ENCODE assay signal across 8 cellular contexts in the genomic region with DNA sequence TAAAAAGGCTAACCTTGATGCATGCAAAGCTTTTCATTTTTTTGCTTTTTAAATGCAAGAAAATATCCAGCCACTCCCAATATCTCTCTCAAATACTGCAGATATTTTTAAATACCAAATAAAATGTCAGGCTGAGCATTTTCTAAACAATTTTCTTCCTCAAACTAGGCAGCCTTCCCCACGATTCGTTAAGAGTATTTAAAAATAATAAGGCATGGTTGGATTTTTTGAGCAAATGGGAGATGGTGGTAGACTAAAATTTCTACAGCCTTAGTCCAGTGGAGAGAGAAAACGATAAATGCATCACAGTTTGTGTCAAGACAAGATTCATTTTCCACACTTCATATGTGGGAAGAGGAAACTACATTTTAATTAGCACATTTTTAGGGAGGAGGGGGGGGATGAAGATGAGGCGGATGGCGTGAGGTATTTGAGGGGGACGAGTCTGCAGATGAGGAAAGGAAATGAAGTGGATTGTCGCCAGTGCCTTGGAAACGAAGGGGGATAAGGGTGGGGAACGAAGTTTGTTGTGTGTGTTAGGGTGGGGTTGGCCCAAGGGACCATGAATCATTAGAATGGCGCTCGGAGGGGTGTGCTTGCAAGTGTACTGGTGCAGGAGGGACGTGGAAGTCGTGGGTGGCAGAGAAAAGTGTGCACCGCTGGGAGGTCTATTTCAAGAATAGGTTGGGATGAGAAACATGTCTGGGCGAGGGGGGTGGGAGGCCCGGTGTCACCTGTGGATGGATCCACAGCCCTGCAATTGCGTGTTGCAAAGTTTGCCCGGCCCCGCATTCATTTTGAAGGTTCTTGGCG. TPM values are rescaled to one million over a fixed set of nuclear protein-coding genes. Genes with fewer than 3 reads are reported as not detected.
DNase-seq lines count a peak whose midpoint lies in the region; ATAC-seq and TF ChIP-seq lines count a peak whose summit lies in the region.

No MANE protein-coding gene starts in this region.

- POLR2A ChIA-PET in activated CD8-positive, alpha-beta T cell treated with anti-CD3 and anti-CD28 coated beads for 36 hours (lab: Charles Lee) = interaction anchor here (0.8 to 1.0 kb wide), 3 partner anchors 110 to 202 kb away, joined by 3 to 5 read pairs (median 3); no protein-coding TSS in a partner anchor

- TF ChIP-seq CTCF in activated CD8-positive, alpha-beta T cell treated with anti-CD3 and anti-CD28 coated beads for 36 hours (IDR thresholded peaks at IDR 0.05) = no peak

- ATAC-seq in activated CD8-positive, alpha-beta T cell treated with anti-CD3 and anti-CD28 coated beads for 36 hours = no peak
- no peak for ATAC-seq in GM21529 (IDR thresholded peaks at IDR 0.05; ENCODE audit: unreplicated experiment)

- no peak overlapping the region for H3K4me3 Mint-ChIP-seq in activated CD4-positive, alpha-beta T cell treated with anti-CD3 and anti-CD28 coated beads, Interleukin-2, amount 10 ng/mL, durations not matched to agents 24 days and 14 days
- H3K4me3 Mint-ChIP-seq in activated CD8-positive, alpha-beta T cell treated with anti-CD3 and anti-CD28 coated beads for 36 hours = no peak overlapping the region

- H3K27ac Mint-ChIP-seq in activated CD4-positive, alpha-beta T cell treated with anti-CD3 and anti-CD28 coated beads, Interleukin-2, amount 10 ng/mL, durations not matched to agents 24 days and 14 days = no peak overlapping the region
- H3K27ac Mint-ChIP-seq in activated CD8-positive, alpha-beta T cell treated with anti-CD3 and anti-CD28 coated beads for 36 hours = no peak overlapping the region

- intact Hi-C loops in activated CD4-positive, alpha-beta T cell treated with anti-CD3 and anti-CD28 coated beads, Interleukin-2, amount 10 ng/mL, durations not matched to agents 24 days and 14 days (cut with micrococcal nuclease) = loop anchor here (1.0 to 5.0 kb wide), 6 partner anchors 8 to 220 kb away; no protein-coding TSS in a partner anchor
- intact Hi-C loops in activated CD8-positive, alpha-beta T cell treated with anti-CD3 and anti-CD28 coated beads for 36 hours (cut with micrococcal nuclease) = no loop called here
- intact Hi-C loops in cardiac septum (cut with DNase I) (loop anchor here (2.0 to 10.0 kb wide), 3 partner anchors 112 to 498 kb away; no protein-coding TSS in a partner anchor), posterior cingulate gyrus (cut with DNase I) (loop anchor here (5.0 to 10.0 kb wide), 4 partner anchors 84 to 218 kb away; partner anchors contain the start of gene XPNPEP1)

- peaks cover 28% of the 10 kb centered on the region for H3K4me1 Mint-ChIP-seq in activated CD4-positive, alpha-beta T cell treated with anti-CD3 and anti-CD28 coated beads, Interleukin-2, amount 10 ng/mL, durations not matched to agents 24 days and 14 days
- peaks cover 26% of the 10 kb centered on the region for H3K4me1 Mint-ChIP-seq in activated CD8-positive, alpha-beta T cell treated with anti-CD3 and anti-CD28 coated beads for 36 hours (ENCODE audit: low read depth)

- H3K36me3 Mint-ChIP-seq in activated CD4-positive, alpha-beta T cell treated with anti-CD3 and anti-CD28 coated beads, Interleukin-2, amount 10 ng/mL, durations not matched to agents 24 days and 14 days (ENCODE audit: low read depth) = no peaks in the 10 kb centered on the region
- H3K36me3 Mint-ChIP-seq in activated CD8-positive, alpha-beta T cell treated with anti-CD3 and anti-CD28 coated beads for 36 hours (ENCODE audit: low read depth) = no peaks in the 10 kb centered on the region

- DNase-seq in activated CD4-positive, alpha-beta T cell treated with anti-CD3 and anti-CD28 coated beads for 4 hours = peak; percentile 15 to 20
- no peak for DNase-seq in activated CD4-positive, alpha-beta T cell treated with anti-CD3 and anti-CD28 coated beads, Interleukin-2, amount 10 ng/mL, durations not matched to agents 24 days and 14 days
- DNase-seq in activated CD8-positive, alpha-beta T cell treated with anti-CD3 and anti-CD28 coated beads for 36 hours = peak; percentile 59
- DNase-seq in cardiac septum (ENCODE audit: low spot score) = peak; percentile 81
- peak in 7 of 10 donors; percentile 10 to 77 (median 35) for DNase-seq in posterior cingulate gyrus
- no peak for DNase-seq in SIG-M5 treated with dmso at 0.1 percent for 504 hours (lab: John Stamatoyannopoulos, UW; ENCODE audit: unreplicated experiment)
- no peak for DNase-seq in DMS79 (lab: John Stamatoyannopoulos, UW)

- CTCF ChIA-PET in activated CD8-positive, alpha-beta T cell treated with anti-CD3 and anti-CD28 coated beads for 36 hours (lab: Charles Lee) = interaction anchor here (1.0 to 1.3 kb wide), 3 partner anchors 29 to 200 kb away, joined by 3 to 4 read pairs (median 3); no protein-coding TSS in a partner anchor

- peaks cover 4% of the 10 kb centered on the region for H3K27me3 Mint-ChIP-seq in activated CD4-positive, alpha-beta T cell treated with anti-CD3 and anti-CD28 coated beads, Interleukin-2, amount 10 ng/mL, durations not matched to agents 24 days and 14 days
- H3K27me3 Mint-ChIP-seq in activated CD8-positive, alpha-beta T cell treated with anti-CD3 and anti-CD28 coated beads for 36 hours = no peaks in the 10 kb centered on the region

- no peaks in the 10 kb centered on the region for H3K9me3 Mint-ChIP-seq in activated CD4-positive, alpha-beta T cell treated with anti-CD3 and anti-CD28 coated beads, Interleukin-2, amount 10 ng/mL, durations not matched to agents 24 days and 14 days
- no peaks in the 10 kb centered on the region for H3K9me3 Mint-ChIP-seq in activated CD8-positive, alpha-beta T cell treated with anti-CD3 and anti-CD28 coated beads for 36 hours

RNA-seq across cellular contexts. Expression of gene ADD3, which starts 1.2 kb away (rescaled TPM):
- total RNA-seq in activated CD4-positive, alpha-beta T cell treated with anti-CD3 and anti-CD28 coated beads, Interleukin-2, amount 10 ng/mL, durations not matched to agents 24 days and 14 days = 28.4 and 28.9 TPM in 2 replicates
- 10 to 100 TPM; 66.8 to 77.0 TPM for total RNA-seq in activated CD8-positive, alpha-beta T cell treated with anti-CD3 and anti-CD28 coated beads for 36 hours
- total RNA-seq in cardiac septum = 77.2 TPM

Comparison
In these comparisons a context has a peak if more than half of its experiments do, and no peak if none do; other contexts are left out.
1. DNase-seq: peak in activated CD4-positive, alpha-beta T cell treated with anti-CD3 and anti-CD28 coated beads for 4 hours (2 of 2), activated CD8-positive, alpha-beta T cell treated with anti-CD3 and anti-CD28 coated beads for 36 hours (single experiment), cardiac septum (single experiment) and posterior cingulate gyrus (7 of 10); none in activated CD4-positive, alpha-beta T cell treated with anti-CD3 and anti-CD28 coated beads, Interleukin-2, amount 10 ng/mL, durations not matched to agents 24 days and 14 days (single experiment), SIG-M5 treated with dmso at 0.1 percent for 504 hours (single experiment) and DMS79 (single experiment).